In genomic region chr20:49624988-49625387, GRCh38 we compare ENCODE assay signal across 2 cellular contexts. TPM values are rescaled to one million over a fixed set of nuclear protein-coding genes. Genes with fewer than 3 reads are reported as not detected.
"Had no signal": no experiment of that assay in that cellular context is flagged by ENCODE, and none has a peak within 500 bp of the region (broad histone marks: within the 10 kb centered on the region; RNA-seq: fewer than 3 reads in every experiment).

No MANE protein-coding gene starts in this region.

RNA-seq across cellular contexts. Expression of gene PTGIS, which starts 57.1 kb away (rescaled TPM):
- total RNA-seq: natural killer cell had no signal
- polyA plus RNA-seq: naive thymus-derived CD4-positive, alpha-beta T cell had no signal
